ENCODE assay signal across 1 cellular context in genomic region chr9:114122628-114123027, GRCh38.
TF ChIP-seq lines count a peak whose summit lies in the region.

No MANE protein-coding gene starts in this region.

TF ChIP-seq in GM23338, 12 proteins besides CTCF, POLR2A, EP300 and RAD21 (continued from another document):
- TF ChIP-seq, protein P1, sequence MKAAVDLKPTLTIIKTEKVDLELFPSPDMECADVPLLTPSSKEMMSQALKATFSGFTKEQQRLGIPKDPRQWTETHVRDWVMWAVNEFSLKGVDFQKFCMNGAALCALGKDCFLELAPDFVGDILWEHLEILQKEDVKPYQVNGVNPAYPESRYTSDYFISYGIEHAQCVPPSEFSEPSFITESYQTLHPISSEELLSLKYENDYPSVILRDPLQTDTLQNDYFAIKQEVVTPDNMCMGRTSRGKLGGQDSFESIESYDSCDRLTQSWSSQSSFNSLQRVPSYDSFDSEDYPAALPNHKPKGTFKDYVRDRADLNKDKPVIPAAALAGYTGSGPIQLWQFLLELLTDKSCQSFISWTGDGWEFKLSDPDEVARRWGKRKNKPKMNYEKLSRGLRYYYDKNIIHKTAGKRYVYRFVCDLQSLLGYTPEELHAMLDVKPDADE (IDR thresholded peaks at IDR 0.05) = no peak
- TF ChIP-seq JUNB (IDR thresholded peaks at IDR 0.05; ENCODE audit: unreplicated experiment) = no peak
- no peak for TF ChIP-seq EZH2 (IDR thresholded peaks at IDR 0.05; ENCODE audit: low read depth, unreplicated experiment)
